8 cellular contexts compared by ENCODE assay signal in genomic region chrX:24465524-24465850, GRCh38. TPM values are rescaled to one million over a fixed set of nuclear protein-coding genes. Genes with fewer than 3 reads are reported as not detected.
DNase-seq lines count a peak whose midpoint lies in the region; ATAC-seq and TF ChIP-seq lines count a peak whose summit lies in the region.

No MANE protein-coding gene starts in this region.

- H3K27me3 Mint-ChIP-seq in activated naive CD4-positive, alpha-beta T cell treated with anti-CD3 and anti-CD28 coated beads, Interleukin-2, amount 50 U/mL, for 24 hours = no peaks in the 10 kb centered on the region

- DNase-seq in kidney epithelial cell (ENCODE audit: low read depth) = no peak
- DNase-seq in iPS-NIHi11 (ENCODE audit: low spot score) = no peak
- DNase-seq in SHP77 treated with DMSO at 0.1 percent for 48 hours (lab: John Stamatoyannopoulos, UW) = no peak

- H3K27ac Mint-ChIP-seq in activated naive CD4-positive, alpha-beta T cell treated with anti-CD3 and anti-CD28 coated beads, Interleukin-2, amount 50 U/mL, for 24 hours = no peak overlapping the region

- TF ChIP-seq CTCF in kidney epithelial cell (IDR thresholded peaks at IDR 0.05; ENCODE audit: insufficient read depth, low read length, poor library complexity, severe bottlenecking) = no peak

- H3K4me3 ChIP-seq in kidney epithelial cell (ENCODE audit: low read depth, low read length) (peak overlapping the region; percentile 66), thymus (ENCODE audit: low read length) (peak overlapping the region; percentile 73)

- peaks cover 45% of the 10 kb centered on the region for H3K4me1 Mint-ChIP-seq in activated naive CD4-positive, alpha-beta T cell treated with anti-CD3 and anti-CD28 coated beads, Interleukin-2, amount 50 U/mL, for 24 hours

- H3K9me3 ChIP-seq in thymus (ENCODE audit: control insufficient read depth) = no peaks in the 10 kb centered on the region

- no peaks in the 10 kb centered on the region for H3K36me3 Mint-ChIP-seq in activated naive CD4-positive, alpha-beta T cell treated with anti-CD3 and anti-CD28 coated beads, Interleukin-2, amount 50 U/mL, for 24 hours

- ATAC-seq in GM19351 (IDR thresholded peaks at IDR 0.05; ENCODE audit: unreplicated experiment) (peak; percentile 12), HG03354 (IDR thresholded peaks at IDR 0.05; ENCODE audit: poor library complexity, severe bottlenecking, unreplicated experiment) (peak; percentile 19), HG03469 (IDR thresholded peaks at IDR 0.05; ENCODE audit: unreplicated experiment) (no peak)

- H3K4me3 Mint-ChIP-seq in activated naive CD4-positive, alpha-beta T cell treated with anti-CD3 and anti-CD28 coated beads, Interleukin-2, amount 50 U/mL, for 24 hours = peak overlapping the region; percentile 73

- H3K36me3 ChIP-seq in kidney epithelial cell (ENCODE audit: control insufficient read depth, insufficient read depth, low read length) (no peaks in the 10 kb centered on the region), thymus (ENCODE audit: control insufficient read depth, insufficient read depth) (no peaks in the 10 kb centered on the region)

- under 1% methylated on average over 27 of the region's 27 CpGs for WGBS in thymus

- no peaks in the 10 kb centered on the region for H3K27me3 ChIP-seq in kidney epithelial cell (ENCODE audit: control insufficient read depth, insufficient read depth, low read length)
- H3K27me3 ChIP-seq in thymus (ENCODE audit: control insufficient read depth, insufficient read depth) = no peaks in the 10 kb centered on the region

- no peaks in the 10 kb centered on the region for H3K9me3 Mint-ChIP-seq in activated naive CD4-positive, alpha-beta T cell treated with anti-CD3 and anti-CD28 coated beads, Interleukin-2, amount 50 U/mL, for 24 hours

- H3K4me1 ChIP-seq in thymus (ENCODE audit: control insufficient read depth, insufficient read depth, low read length) = peaks cover 4% of the 10 kb centered on the region

- peak overlapping the region; percentile 88 for H3K27ac ChIP-seq in thymus (ENCODE audit: low read depth)

RNA-seq across cellular contexts. Expression of gene PDK3, which starts 0.4 kb away (rescaled TPM):
- 5.2 and 10.5 TPM in 2 replicates for total RNA-seq in kidney epithelial cell
- polyA plus RNA-seq in thymus = 7.6 TPM
